Comparison of ENCODE assay signal across 1 cellular context in genomic region chr15:40044717-40045571, GRCh38.
TF ChIP-seq lines count a peak whose summit lies in the region.

No MANE protein-coding gene starts in this region.

TF ChIP-seq in K562, 482 proteins besides CTCF, POLR2A, EP300 and RAD21 (continued from another document and continues in another):
- no peak for TF ChIP-seq E4F1 (CRISPR knock-in tag; IDR thresholded peaks at IDR 0.05; ENCODE audit: borderline replicate concordance)
- TF ChIP-seq MTA2 (IDR thresholded peaks at IDR 0.05; ENCODE audit: low read depth): no peak
- no peak for TF ChIP-seq ZNF407 (IDR thresholded peaks at IDR 0.05; ENCODE audit: low read depth)
- no peak for TF ChIP-seq REST (CRISPR knock-in tag; IDR thresholded peaks at IDR 0.05; ENCODE audit: low read depth)
- TF ChIP-seq MECOM (CRISPR knock-in tag; IDR thresholded peaks at IDR 0.05): no peak
- no peak for TF ChIP-seq ZNF717 (CRISPR knock-in tag; IDR thresholded peaks at IDR 0.05)
- no peak for TF ChIP-seq EGR1 (conservative IDR thresholded peaks at IDR 0.05)
- TF ChIP-seq E2F5 (CRISPR knock-in tag; IDR thresholded peaks at IDR 0.05): no peak
- no peak for TF ChIP-seq ZFP30 (CRISPR knock-in tag; IDR thresholded peaks at IDR 0.05; ENCODE audit: borderline replicate concordance)
- no peak for TF ChIP-seq SMAD1 (IDR thresholded peaks at IDR 0.05; ENCODE audit: low read depth, low read length, partially characterized antibody)
- TF ChIP-seq MNT (conservative IDR thresholded peaks at IDR 0.05): peak; percentile 83 to 91
- TF ChIP-seq NEUROD1 (IDR thresholded peaks at IDR 0.05; ENCODE audit: borderline replicate concordance, low read depth, low read length, partially characterized antibody): peak; percentile 21
- TF ChIP-seq ZNF41 (CRISPR knock-in tag; conservative IDR thresholded peaks at IDR 0.05): no peak
- TF ChIP-seq ZBTB9 (CRISPR knock-in tag; IDR thresholded peaks at IDR 0.05): no peak
- no peak for TF ChIP-seq HES1 (IDR thresholded peaks at IDR 0.05; ENCODE audit: low read depth)
- TF ChIP-seq ZBED1 (IDR thresholded peaks at IDR 0.05): no peak
- no peak for TF ChIP-seq HINFP (tag; conservative IDR thresholded peaks at IDR 0.05; ENCODE audit: low read depth)
- TF ChIP-seq BDP1 (IDR thresholded peaks at IDR 0.05; ENCODE audit: insufficient read depth, insufficient read length): no peak
- no peak for TF ChIP-seq ATF6 (CRISPR knock-in tag; IDR thresholded peaks at IDR 0.05)
- TF ChIP-seq CREBBP (IDR thresholded peaks at IDR 0.05; ENCODE audit: low read depth, low read length): no peak
- peak; percentile 61; the same call in 1 of the 2 replicates for TF ChIP-seq CXXC5 (CRISPR knock-in tag; IDR thresholded peaks at IDR 0.05)
- TF ChIP-seq STAT5A (IDR thresholded peaks at IDR 0.05; ENCODE audit: borderline replicate concordance, low read length): no peak
- TF ChIP-seq TAF7 (tag; IDR thresholded peaks at IDR 0.05): no peak
- TF ChIP-seq TEAD1 (CRISPR knock-in tag; IDR thresholded peaks at IDR 0.05): no peak
- no peak for TF ChIP-seq ZBTB8A (IDR thresholded peaks at IDR 0.05; ENCODE audit: partially characterized antibody)
- TF ChIP-seq LARP7 (IDR thresholded peaks at IDR 0.05): no peak
- peak; percentile 74; the same call in 1 of the 2 replicates for TF ChIP-seq SAFB (IDR thresholded peaks at IDR 0.05; ENCODE audit: borderline replicate concordance, low read depth, low read length)
- no peak for TF ChIP-seq ZNF232 (CRISPR knock-in tag; IDR thresholded peaks at IDR 0.05)
- TF ChIP-seq ZNF512 (tag; IDR thresholded peaks at IDR 0.05): no peak
- no peak for TF ChIP-seq ZNF134 (CRISPR knock-in tag; conservative IDR thresholded peaks at IDR 0.05)
- no peak for TF ChIP-seq BRCA1 (IDR thresholded peaks at IDR 0.05)
- TF ChIP-seq BRCA1 (CRISPR knock-in tag; IDR thresholded peaks at IDR 0.05): no peak
- no peak for TF ChIP-seq POLR2B (IDR thresholded peaks at IDR 0.05; ENCODE audit: low read depth, partially characterized antibody)
- TF ChIP-seq RBM15 (IDR thresholded peaks at IDR 0.05; ENCODE audit: insufficient read depth, low read length): no peak
